9 cellular contexts compared by ENCODE assay signal in the genomic region with DNA sequence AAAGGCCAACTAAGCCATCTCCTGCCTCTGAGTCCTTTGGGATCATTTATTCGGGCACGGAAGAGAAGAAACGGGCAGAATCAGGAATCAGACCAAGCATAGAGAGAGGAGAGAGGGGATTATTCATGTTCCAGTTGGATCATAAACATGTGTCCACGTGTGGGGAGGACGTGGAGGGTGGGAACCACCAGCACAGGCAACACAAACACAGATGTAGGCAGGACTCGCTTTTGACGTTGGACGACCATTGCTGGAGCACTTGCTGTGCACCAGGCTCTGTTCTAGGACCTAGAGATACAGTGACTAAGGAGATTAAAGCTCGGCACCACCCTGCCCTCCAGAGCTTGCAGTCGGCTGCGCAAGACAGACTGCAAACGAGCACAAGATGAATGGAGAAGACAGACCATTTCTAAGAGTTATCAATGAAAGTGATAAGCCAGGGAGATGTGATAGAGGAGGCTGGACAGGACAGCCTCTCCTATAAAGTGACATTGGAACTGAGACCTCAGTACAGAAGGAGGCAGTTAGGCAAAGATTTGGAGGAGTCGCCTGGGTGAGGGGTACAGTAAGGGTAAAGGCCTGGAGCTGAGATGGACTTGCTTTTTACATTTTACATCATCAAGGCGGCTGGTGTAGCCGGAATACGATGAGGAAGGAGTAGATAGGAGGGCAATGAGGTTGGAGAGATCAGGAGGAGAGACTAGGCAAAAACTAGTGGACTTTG. TPM values are rescaled to one million over a fixed set of nuclear protein-coding genes. Genes with fewer than 3 reads are reported as not detected.
DNase-seq lines count a peak whose midpoint lies in the region; ATAC-seq, FAIRE-seq and TF ChIP-seq lines count a peak whose summit lies in the region.
"Had no signal": no experiment of that assay in that cellular context is flagged by ENCODE, and none has a peak within 500 bp of the region (broad histone marks: within the 10 kb centered on the region; RNA-seq: fewer than 3 reads in every experiment).

No MANE protein-coding gene starts in this region.

- no peak for ATAC-seq in GM12878
- ATAC-seq in HG02642 (IDR thresholded peaks at IDR 0.05; ENCODE audit: poor library complexity, unreplicated experiment), result no peak
- ATAC-seq in HG03571 (IDR thresholded peaks at IDR 0.05; ENCODE audit: unreplicated experiment), result no peak

- peak overlapping the region; percentile 79 for H3K27ac ChIP-seq in HUES6 (ENCODE audit: low read depth, low read length)
- H3K27ac ChIP-seq in GM12878 (ENCODE audit: control insufficient read depth, insufficient read depth), result peak overlapping the region; percentile 71
- no peak overlapping the region for H3K27ac ChIP-seq in mesodermal cell (ENCODE audit: low read depth, low read length, severe bottlenecking)
- H3K27ac ChIP-seq: SJSA1 had no signal

- no peak for TF ChIP-seq POLR2A in GM12878 (IDR thresholded peaks at IDR 0.05; ENCODE audit: low read depth, low read length)

- H4K20me1 ChIP-seq in GM12878 (ENCODE audit: control insufficient read depth, insufficient read depth), result no peaks in the 10 kb centered on the region

- no peak for FAIRE-seq in GM12878 (lab: Jason Lieb, UNC)

- H2AFZ ChIP-seq in GM12878 (ENCODE audit: control insufficient read depth, low read depth, low read length), result peak overlapping the region; percentile 78

- H3K9ac ChIP-seq in HUES6 (ENCODE audit: low read length) (peak overlapping the region; percentile 71), GM12878 (ENCODE audit: control insufficient read depth, insufficient read depth, low read length) (peak overlapping the region; percentile 55)

- no peak for TF ChIP-seq CTCF in GM12878 (IDR thresholded peaks at IDR 0.05 in 2 of 3, conservative IDR thresholded peaks at IDR 0.05 in 1 of 3; ENCODE audit: control insufficient read depth in 2 of 3, extremely low read depth in 1 of 3, insufficient read depth in 1 of 3, low read depth in 3 of 3, low read length in 3 of 3)

- peak overlapping the region; percentile 96 for H3K4me2 ChIP-seq in GM12878 (ENCODE audit: control insufficient read depth, insufficient read depth)

- WGBS in GM12878 (ENCODE audit: insufficient coverage, insufficient replicate concordance, low lambda C conversion rate, missing lambda C conversion rate), result 53% methylated on average over 16 of the region's 16 CpGs
- WGBS in mesodermal cell (ENCODE audit: insufficient coverage in 2 of 2), 2 experiments, result 32 to 43% methylated on average over 13 to 16 of the region's 16 CpGs

- BruUV-seq in GM12878 (replicated peaks; lab: Mats Ljungman, UMichigan), result no TSS peak

- H3K4me1 ChIP-seq in HUES6 (ENCODE audit: control insufficient read depth, insufficient read depth, low read length) (peaks cover 10% of the 10 kb centered on the region), GM12878 (ENCODE audit: control insufficient read depth, insufficient read depth, low read length) (peaks cover 23% of the 10 kb centered on the region), mesodermal cell (ENCODE audit: control insufficient read depth, insufficient read depth, low read length, poor library complexity, severe bottlenecking) (peaks cover 11% of the 10 kb centered on the region)

- peaks cover 13% of the 10 kb centered on the region; the same call in 1 of the 2 replicates for H3K36me3 ChIP-seq in HUES6 (ENCODE audit: control insufficient read depth, insufficient read depth, low read length)
- no peaks in the 10 kb centered on the region for H3K36me3 ChIP-seq in GM12878 (ENCODE audit: control insufficient read depth in 2 of 2, insufficient read depth in 2 of 2, low read length in 1 of 2)
- H3K36me3 ChIP-seq in mesodermal cell (ENCODE audit: control insufficient read depth, insufficient read depth, low read length), result no peaks in the 10 kb centered on the region
- H3K36me3 ChIP-seq: SJSA1 had no signal

- no peaks in the 10 kb centered on the region; the same call in 1 of the 2 replicates for H3K27me3 ChIP-seq in HUES6 (ENCODE audit: control insufficient read depth, insufficient read depth, low read length)
- H3K27me3 ChIP-seq in GM12878 (replicated peaks in 1 of 2; ENCODE audit: control insufficient read depth in 2 of 2, insufficient read depth in 2 of 2, low read length in 1 of 2), result no peaks in the 10 kb centered on the region

- peaks cover 10% of the 10 kb centered on the region for H3K79me2 ChIP-seq in GM12878 (ENCODE audit: control insufficient read depth, insufficient read depth, low read length)

- POLR2A ChIA-PET in GM12878 (lab: Charles Lee), result interaction anchor here (1.1 to 3.0 kb wide), 3 partner anchors 29 to 394 kb away, joined by 5 to 19 read pairs (median 9); a partner anchor contains a TSS

- DNase-seq in ACHN (peak; percentile 24), GM12878 (ENCODE audit: low read depth, low spot score) (no peak), GDM1 (lab: John Stamatoyannopoulos, UW) (no peak), G401 (ENCODE audit: low spot score) (no peak)

- intact Hi-C loops in GM12878 (cut with micrococcal nuclease; ENCODE audit: unreplicated experiment), result loop anchor here (2.0 to 5.0 kb wide), 2 partner anchors 28 to 174 kb away; a partner anchor contains a TSS

- SMC1A ChIA-PET in GM12878 (lab: Charles Lee; ENCODE audit: uncharacterized antibody, unreplicated experiment), result interaction anchor here (0.7 to 1.1 kb wide), 3 partner anchors 9 to 303 kb away, joined by 3 to 4 read pairs (median 3); no protein-coding TSS in a partner anchor

- H3K9me3 ChIP-seq in HUES6 (ENCODE audit: control insufficient read depth, insufficient read depth, low read depth, low read length) (no peaks in the 10 kb centered on the region), GM12878 (replicated peaks; ENCODE audit: control insufficient read depth, insufficient read depth, low read length) (no peaks in the 10 kb centered on the region), mesodermal cell (ENCODE audit: control insufficient read depth, low read length) (no peaks in the 10 kb centered on the region)
- H3K9me3 ChIP-seq: SJSA1 had no signal

- in situ Hi-C loops in ACHN (cut with HindIII; ENCODE audit: low pct_ligation_motif_present, low pct_unique_long_range_greater_than_20kb, low sequenced_read_pairs) (no loop called here), GM12878 (cut with MboI) (no loop called here), G401 (cut with HindIII; ENCODE audit: low sequenced_read_pairs) (no loop called here)

- CTCF ChIA-PET in GM12878 (lab: Yijun Ruan, JAX), result interaction anchor here (3.8 to 4.0 kb wide), 2 partner anchors 29 to 134 kb away, joined by 17 to 38 read pairs; a partner anchor contains a TSS

- H3K4me3 ChIP-seq in HUES6 (ENCODE audit: low read depth, low read length) (peak overlapping the region; percentile 98), GM12878 (peak overlapping the region; percentile 85), mesodermal cell (ENCODE audit: extremely low read depth, insufficient read depth, low read length, poor library complexity, severe bottlenecking) (peak overlapping the region; percentile 35)
- H3K4me3 ChIP-seq: SJSA1 had no signal

- TF ChIP-seq RAD21 in GM12878 (IDR thresholded peaks at IDR 0.05; ENCODE audit: insufficient read depth, low read depth, low read length), result no peak

- TF ChIP-seq EP300 in GM12878 (IDR thresholded peaks at IDR 0.05; ENCODE audit: borderline replicate concordance in 1 of 2, control insufficient read depth in 1 of 2, low read depth in 2 of 2, low read length in 2 of 2), result no peak

- RAD21 ChIA-PET in GM12878 (lab: Charles Lee; ENCODE audit: unreplicated experiment), result interaction anchor here (1.0 to 1.2 kb wide), 2 partner anchors 97 to 136 kb away, joined by 3 to 4 read pairs; no protein-coding TSS in a partner anchor

RNA-seq across cellular contexts. Expression of a gene that starts 0.7 kb away (rescaled TPM):
- total RNA-seq in GM12878 (2013; cell fraction: nucleolus; rRNA removed), result 22.3 and 28.0 TPM in 2 replicates
- total RNA-seq in GM12878 (2014; rRNA removed) (16.8 and 20.6 TPM in 2 replicates), GM12878 (2014; rRNA removed; fragmentation: Illumina TruSeq; extraction: Trizol) (6.0 and 8.7 TPM in 2 replicates), GM12878 (2021) (18.8 and 20.6 TPM in 2 replicates)
- 3.4 TPM for polyA plus RNA-seq in GM12878 (2011; ENCODE audit: low read depth)
- polyA plus RNA-seq in GM12878 (2011; rRNA removed) (4.9 and 6.6 TPM in 2 replicates), GM12878 (2014; fragmentation: Illumina TruSeq; extraction: Trizol) (3.4 and 7.7 TPM in 2 replicates), GM12878 (2014; fragmentation: Nextera tagmentation; extraction: Ambion mirVana) (1 to 10 TPM in 1 of 2 experiments, under 1 TPM in 1; 0.77 to 1.4 TPM), GM12878 (2014; rRNA removed) (24.4 and 24.7 TPM in 2 replicates), GM12878 (2016; fragmentation: Nextera tagmentation; extraction: Ambion mirVana) (10 to 100 TPM; 10.3 to 12.9 TPM)
- 9.7 and 13.5 TPM in 2 replicates for polyA plus RNA-seq in GM12878 (2011; cell fraction: cytosol; rRNA removed)
- 23.6 and 26.4 TPM in 2 replicates for polyA plus RNA-seq in GM12878 (2011; cell fraction: nucleus; rRNA removed)
- polyA plus RNA-seq in GM12878 (2012), result 9.2 and 9.4 TPM in 2 replicates
- 5.2 and 14.0 TPM in 2 replicates for polyA minus RNA-seq in GM12878 (2011; rRNA and poly(A)+ RNA removed)
- polyA minus RNA-seq in GM12878 (2011; cell fraction: cytosol; rRNA and poly(A)+ RNA removed), result 2.8 and 4.4 TPM in 2 replicates
- 12.5 and 12.8 TPM in 2 replicates for polyA minus RNA-seq in GM12878 (2011; cell fraction: nucleus; rRNA and poly(A)+ RNA removed)
- 0.88 TPM for polyA plus RNA-seq in mesodermal cell (2013, experiment 1 of 2)
- polyA plus RNA-seq in mesodermal cell (2013, experiment 2 of 2), result 1.3 TPM
- total RNA-seq in G401 (2014; rRNA removed; shearing (Covaris generic)), result 12.2 and 16.1 TPM in 2 replicates
- total RNA-seq: SJSA1 had no signal

RNA-seq across cellular contexts. Expression of a gene that starts 6.0 kb away (rescaled TPM):
- 110 and 115 TPM in 2 replicates for total RNA-seq in GM12878 (2013; cell fraction: nucleolus; rRNA removed)
- 46.4 and 50.7 TPM in 2 replicates for total RNA-seq in GM12878 (2014; rRNA removed)
- 39.9 and 44.5 TPM in 2 replicates for total RNA-seq in GM12878 (2014; rRNA removed; fragmentation: Illumina TruSeq; extraction: Trizol)
- total RNA-seq in GM12878 (2021), result 65.4 and 76.8 TPM in 2 replicates
- polyA plus RNA-seq in GM12878 (2011; ENCODE audit: low read depth), result 25.3 TPM
- 21.9 and 36.9 TPM in 2 replicates for polyA plus RNA-seq in GM12878 (2011; rRNA removed)
- 34.2 and 36.5 TPM in 2 replicates for polyA plus RNA-seq in GM12878 (2011; cell fraction: cytosol; rRNA removed)
- 72.6 and 89.0 TPM in 2 replicates for polyA plus RNA-seq in GM12878 (2011; cell fraction: nucleus; rRNA removed)
- 40.7 and 41.8 TPM in 2 replicates for polyA plus RNA-seq in GM12878 (2012)
- polyA plus RNA-seq in GM12878 (2014; fragmentation: Illumina TruSeq; extraction: Trizol), result 31.2 and 47.2 TPM in 2 replicates
- polyA plus RNA-seq in GM12878 (2014; fragmentation: Nextera tagmentation; extraction: Ambion mirVana), result 1 to 10 TPM; 1.6 to 4.3 TPM
- 48.5 and 52.7 TPM in 2 replicates for polyA plus RNA-seq in GM12878 (2014; rRNA removed)
- polyA plus RNA-seq in GM12878 (2016; fragmentation: Nextera tagmentation; extraction: Ambion mirVana), result 10 to 100 TPM; 15.0 to 15.9 TPM
- polyA minus RNA-seq in GM12878 (2011; rRNA and poly(A)+ RNA removed), result 51.5 and 71.1 TPM in 2 replicates
- 14.2 and 18.7 TPM in 2 replicates for polyA minus RNA-seq in GM12878 (2011; cell fraction: cytosol; rRNA and poly(A)+ RNA removed)
- 61.3 and 87.1 TPM in 2 replicates for polyA minus RNA-seq in GM12878 (2011; cell fraction: nucleus; rRNA and poly(A)+ RNA removed)
- polyA plus RNA-seq in mesodermal cell (2013, experiment 1 of 2), result 0.77 TPM
- 0.61 TPM for polyA plus RNA-seq in mesodermal cell (2013, experiment 2 of 2)
- total RNA-seq in G401 (2014; rRNA removed; shearing (Covaris generic)), result not detected in 2 replicates
- total RNA-seq: SJSA1 had no signal

RNA-seq across cellular contexts. Expression of a gene that starts 27.0 kb away (rescaled TPM):
- total RNA-seq in GM12878 (2013; cell fraction: nucleolus; rRNA removed), result 35.0 and 37.1 TPM in 2 replicates
- total RNA-seq in GM12878 (2014; rRNA removed) (34.6 and 39.5 TPM in 2 replicates), GM12878 (2014; rRNA removed; fragmentation: Illumina TruSeq; extraction: Trizol) (28.1 and 28.5 TPM in 2 replicates), GM12878 (2021) (48.6 and 52.7 TPM in 2 replicates)
- polyA plus RNA-seq in GM12878 (2011; ENCODE audit: low read depth), result 18.9 TPM
- polyA plus RNA-seq in GM12878 (2011; rRNA removed) (30.1 and 44.0 TPM in 2 replicates), GM12878 (2014; fragmentation: Illumina TruSeq; extraction: Trizol) (34.7 and 38.5 TPM in 2 replicates), GM12878 (2014; fragmentation: Nextera tagmentation; extraction: Ambion mirVana) (1 to 10 TPM in 1 of 2 experiments, under 1 TPM in 1; 0.79 to 2.2 TPM), GM12878 (2014; rRNA removed) (54.5 and 56.3 TPM in 2 replicates), GM12878 (2016; fragmentation: Nextera tagmentation; extraction: Ambion mirVana) (10 to 100 TPM; 26.6 to 30.4 TPM)
- 35.9 and 44.6 TPM in 2 replicates for polyA plus RNA-seq in GM12878 (2011; cell fraction: cytosol; rRNA removed)
- polyA plus RNA-seq in GM12878 (2011; cell fraction: nucleus; rRNA removed), result 86.8 and 103 TPM in 2 replicates
- polyA plus RNA-seq in GM12878 (2012), result 42.0 and 53.2 TPM in 2 replicates
- 18.0 and 29.1 TPM in 2 replicates for polyA minus RNA-seq in GM12878 (2011; rRNA and poly(A)+ RNA removed)
- polyA minus RNA-seq in GM12878 (2011; cell fraction: cytosol; rRNA and poly(A)+ RNA removed), result 17.6 and 19.0 TPM in 2 replicates
- polyA minus RNA-seq in GM12878 (2011; cell fraction: nucleus; rRNA and poly(A)+ RNA removed), result 16.3 and 21.9 TPM in 2 replicates
- 88.5 TPM for polyA plus RNA-seq in mesodermal cell (2013, experiment 1 of 2)
- 77.2 TPM for polyA plus RNA-seq in mesodermal cell (2013, experiment 2 of 2)
- 74.8 and 108 TPM in 2 replicates for total RNA-seq in G401 (2014; rRNA removed; shearing (Covaris generic))

RNA-seq across cellular contexts. Expression of a gene that starts 29.1 kb away (rescaled TPM):
- 37.2 and 42.9 TPM in 2 replicates for total RNA-seq in GM12878 (2013; cell fraction: nucleolus; rRNA removed)
- total RNA-seq in GM12878 (2014; rRNA removed), result 63.1 and 67.7 TPM in 2 replicates
- 42.7 and 43.8 TPM in 2 replicates for total RNA-seq in GM12878 (2014; rRNA removed; fragmentation: Illumina TruSeq; extraction: Trizol)
- total RNA-seq in GM12878 (2021), result 64.7 and 71.0 TPM in 2 replicates
- 17.1 TPM for polyA plus RNA-seq in GM12878 (2011; ENCODE audit: low read depth)
- polyA plus RNA-seq in GM12878 (2011; rRNA removed), result 33.6 and 56.2 TPM in 2 replicates
- polyA plus RNA-seq in GM12878 (2011; cell fraction: cytosol; rRNA removed), result 81.3 and 87.6 TPM in 2 replicates
- polyA plus RNA-seq in GM12878 (2011; cell fraction: nucleus; rRNA removed), result 178 and 218 TPM in 2 replicates
- 53.1 and 59.7 TPM in 2 replicates for polyA plus RNA-seq in GM12878 (2012)
- polyA plus RNA-seq in GM12878 (2014; fragmentation: Illumina TruSeq; extraction: Trizol), result 28.9 and 56.1 TPM in 2 replicates
- polyA plus RNA-seq in GM12878 (2014; fragmentation: Nextera tagmentation; extraction: Ambion mirVana), result 10 to 100 TPM in 1 of 2 experiments, 1 to 10 TPM in 1; 4.4 to 17.6 TPM
- 81.1 and 87.2 TPM in 2 replicates for polyA plus RNA-seq in GM12878 (2014; rRNA removed)
- polyA plus RNA-seq in GM12878 (2016; fragmentation: Nextera tagmentation; extraction: Ambion mirVana), result 10 to 100 TPM; 57.9 to 63.1 TPM
- polyA minus RNA-seq in GM12878 (2011; rRNA and poly(A)+ RNA removed), result 74.5 TPM in 2 replicates
- 17.3 and 27.0 TPM in 2 replicates for polyA minus RNA-seq in GM12878 (2011; cell fraction: cytosol; rRNA and poly(A)+ RNA removed)
- 32.6 and 40.9 TPM in 2 replicates for polyA minus RNA-seq in GM12878 (2011; cell fraction: nucleus; rRNA and poly(A)+ RNA removed)
- polyA plus RNA-seq in mesodermal cell (2013, experiment 1 of 2), result 46.0 TPM
- polyA plus RNA-seq in mesodermal cell (2013, experiment 2 of 2), result 44.8 TPM
- 27.5 and 34.7 TPM in 2 replicates for total RNA-seq in G401 (2014; rRNA removed; shearing (Covaris generic))

RNA-seq across cellular contexts. Expression of a gene that starts 46.1 kb away (rescaled TPM):
- total RNA-seq in GM12878 (2013; cell fraction: nucleolus; rRNA removed), result 3.1 and 4.3 TPM in 2 replicates
- total RNA-seq in GM12878 (2014; rRNA removed), result 0.28 and 1.6 TPM in 2 replicates
- 0.54 and 1.1 TPM in 2 replicates for total RNA-seq in GM12878 (2014; rRNA removed; fragmentation: Illumina TruSeq; extraction: Trizol)
- total RNA-seq in GM12878 (2021), result 5.9 and 6.7 TPM in 2 replicates
- polyA plus RNA-seq in GM12878 (2011; ENCODE audit: low read depth), result not detected
- 1.1 and 1.9 TPM in 2 replicates for polyA plus RNA-seq in GM12878 (2011; rRNA removed)
- polyA plus RNA-seq in GM12878 (2011; cell fraction: cytosol; rRNA removed), result 1.5 and 1.9 TPM in 2 replicates
- 1.9 and 2.6 TPM in 2 replicates for polyA plus RNA-seq in GM12878 (2011; cell fraction: nucleus; rRNA removed)
- polyA plus RNA-seq in GM12878 (2012), result 0.30 and 0.48 TPM in 2 replicates
- 0.79 and 3.0 TPM in 2 replicates for polyA plus RNA-seq in GM12878 (2014; fragmentation: Illumina TruSeq; extraction: Trizol)
- polyA plus RNA-seq in GM12878 (2014; fragmentation: Nextera tagmentation; extraction: Ambion mirVana), result 1 to 10 TPM in 1 of 2 experiments, under 1 TPM in 1; 0.64 to 2.7 TPM
- polyA plus RNA-seq in GM12878 (2014; rRNA removed), result 0.95 and 2.2 TPM in 2 replicates
- polyA plus RNA-seq in GM12878 (2016; fragmentation: Nextera tagmentation; extraction: Ambion mirVana), result under 1 TPM; 0.20 to 0.25 TPM
- 2.0 and 2.3 TPM in 2 replicates for polyA minus RNA-seq in GM12878 (2011; rRNA and poly(A)+ RNA removed)
- 48.6 and 52.2 TPM in 2 replicates for polyA minus RNA-seq in GM12878 (2011; cell fraction: cytosol; rRNA and poly(A)+ RNA removed)
- 4.1 and 16.8 TPM in 2 replicates for polyA minus RNA-seq in GM12878 (2011; cell fraction: nucleus; rRNA and poly(A)+ RNA removed)
- polyA plus RNA-seq in mesodermal cell (2013, experiment 1 of 2), result 2.9 TPM
- 2.0 TPM for polyA plus RNA-seq in mesodermal cell (2013, experiment 2 of 2)
- total RNA-seq in G401 (2014; rRNA removed; shearing (Covaris generic)), result 2.1 and 2.3 TPM in 2 replicates
- total RNA-seq: SJSA1 had no signal

Comparison
In these comparisons a context has a peak if more than half of its experiments do, and no peak if none do; other contexts are left out.
1. H3K4me3 ChIP-seq: peak in every context shown above with its lines; median percentile 98 in HUES6; 85 in GM12878; 35 in mesodermal cell.
2. RNA of a gene that starts 6.0 kb away (total RNA-seq): 39.9 to 115 TPM in GM12878; not detected in G401; every median in the first group is over 10 times any median in the second.